In the genomic region with DNA sequence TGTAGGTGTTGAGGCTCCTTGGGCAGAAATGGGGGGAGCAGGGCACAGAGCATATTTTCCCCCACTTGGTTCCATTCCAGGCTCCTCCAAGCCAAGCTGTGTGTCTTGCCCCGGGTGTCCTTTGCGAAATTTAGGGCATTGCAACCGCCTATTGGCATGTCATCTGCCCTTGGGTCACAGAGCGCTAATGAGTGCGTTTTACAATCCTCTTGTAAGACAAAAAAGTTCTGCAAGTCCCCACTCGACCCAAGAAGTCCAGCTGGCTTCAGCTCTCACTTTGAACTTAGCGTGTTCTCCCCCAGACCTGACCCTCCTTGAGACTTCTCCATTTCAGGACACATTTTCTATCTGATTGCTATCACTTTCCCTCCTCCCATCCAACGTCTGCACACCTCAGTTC, we compare ENCODE assay signal across 16 cellular contexts. TPM values are rescaled to one million over a fixed set of nuclear protein-coding genes. Genes with fewer than 3 reads are reported as not detected.
DNase-seq lines count a peak whose midpoint lies in the region; ATAC-seq, FAIRE-seq and TF ChIP-seq lines count a peak whose summit lies in the region.
"Had no signal": no experiment of that assay in that cellular context is flagged by ENCODE, and none has a peak within 500 bp of the region (broad histone marks: within the 10 kb centered on the region; RNA-seq: fewer than 3 reads in every experiment).

No MANE protein-coding gene starts in this region.

- H2AFZ ChIP-seq in smooth muscle cell (ENCODE audit: low read depth), result no peak overlapping the region
- H2AFZ ChIP-seq: GM23248 had no signal

- TF ChIP-seq CTCF in NB4 (IDR thresholded peaks at IDR 0.05; ENCODE audit: low read depth, low read length) (no peak), neutrophil (IDR thresholded peaks at IDR 0.05) (no peak), smooth muscle cell (IDR thresholded peaks at IDR 0.05; ENCODE audit: borderline replicate concordance, insufficient read depth, poor library complexity, severe bottlenecking) (no peak)

- no peaks in the 10 kb centered on the region for H3F3A ChIP-seq in smooth muscle cell (ENCODE audit: low read depth)

- H3K36me3 ChIP-seq in BLaER1 treated with 17β-estradiol and CSF1 and Interleukin-3, amounts not matched to agents 10 nM and 100 nM, result no peaks in the 10 kb centered on the region
- H3K36me3 ChIP-seq in neutrophil, result no peaks in the 10 kb centered on the region
- no peaks in the 10 kb centered on the region for H3K36me3 ChIP-seq in smooth muscle cell (ENCODE audit: low read depth)
- H3K36me3 ChIP-seq: BE2C had no signal

- H3K27me3 ChIP-seq in BLaER1 treated with 17β-estradiol and CSF1 and Interleukin-3, amounts not matched to agents 10 nM and 100 nM, result 0 out of 22 replicates have a peak, but pooled peaks cover 0 to under 1% (median 0%) of the 10 kb centered on the region in 11 experiments
- peaks cover 19% of the 10 kb centered on the region for H3K27me3 ChIP-seq in neutrophil
- peaks cover 4% of the 10 kb centered on the region for H3K27me3 ChIP-seq in smooth muscle cell (ENCODE audit: low read depth)
- H3K27me3 ChIP-seq: BE2C had no signal

- peak; percentile 38 for FAIRE-seq in HTR-8/SVneo (lab: Jason Lieb, UNC)
- FAIRE-seq: A549, H54 had no signal

- H3K4me1 ChIP-seq in BLaER1 treated with 17β-estradiol and CSF1 and Interleukin-3, amounts not matched to agents 10 nM and 100 nM, result peaks cover 83 to 86% (median 84%) of the 10 kb centered on the region in 10 experiments
- H3K4me1 ChIP-seq in neutrophil (ENCODE audit: control insufficient read depth in 1 of 2, insufficient read depth in 1 of 2, low read depth in 1 of 2, low read length in 1 of 2) (peaks cover 38 to 41% of the 10 kb centered on the region in 2 experiments), smooth muscle cell (ENCODE audit: low read depth) (no peaks in the 10 kb centered on the region)
- H3K4me1 ChIP-seq: BE2C had no signal

- WGBS in smooth muscle cell (ENCODE audit: low lambda C conversion rate), result 87% methylated on average over 8 of the region's 8 CpGs

- H3K9me3 ChIP-seq in BLaER1 treated with 17β-estradiol and CSF1 and Interleukin-3, amounts not matched to agents 10 nM and 100 nM (replicated peaks in 1 of 11), result 0 out of 22 replicates have a peak, but pooled peaks cover 0 to 3% (median 0%) of the 10 kb centered on the region in 11 experiments
- no peaks in the 10 kb centered on the region for H3K9me3 ChIP-seq in neutrophil
- no peaks in the 10 kb centered on the region for H3K9me3 ChIP-seq in smooth muscle cell (replicated peaks; ENCODE audit: low read depth)
- H3K9me3 ChIP-seq: A549, BE2C had no signal

- no peaks in the 10 kb centered on the region for H3K79me2 ChIP-seq in smooth muscle cell (ENCODE audit: low read depth)

- H3K4me2 ChIP-seq in BLaER1 treated with 17β-estradiol and CSF1 and Interleukin-3, amounts not matched to agents 10 nM and 100 nM, result peak overlapping the region; percentile 77 to 99 (median 97)
- H3K4me2 ChIP-seq in smooth muscle cell, result no peak overlapping the region
- H3K4me2 ChIP-seq: A549 had no signal

- TF ChIP-seq POLR2A in NB4 (IDR thresholded peaks at IDR 0.05; ENCODE audit: extremely low read depth, insufficient read length), result no peak

- H3K4me3 ChIP-seq in BLaER1 treated with 17β-estradiol and CSF1 and Interleukin-3, amounts not matched to agents 10 nM and 100 nM, result peak overlapping the region in 1 of 10 experiments; percentile 79; a peak in 3 of 20 replicates
- no peak overlapping the region for H3K4me3 ChIP-seq in NB4 (ENCODE audit: low read depth, low read length)
- no peak overlapping the region for H3K4me3 ChIP-seq in neutrophil (ENCODE audit: low read depth in 1 of 2, low read length in 1 of 2)
- H3K4me3 ChIP-seq in smooth muscle cell, result no peak overlapping the region
- H3K4me3 ChIP-seq: A549, GM23248 had no signal

- H4K20me1 ChIP-seq in BLaER1 treated with 17β-estradiol and CSF1 and Interleukin-3, amounts not matched to agents 10 nM and 100 nM, result no peaks in the 10 kb centered on the region
- H4K20me1 ChIP-seq in smooth muscle cell (ENCODE audit: low read depth), result no peaks in the 10 kb centered on the region

- H3K27ac ChIP-seq in BLaER1 treated with 17β-estradiol and CSF1 and Interleukin-3, amounts not matched to agents 10 nM and 100 nM, result peak overlapping the region; percentile 91 to 100 (median 97)
- H3K27ac ChIP-seq in neutrophil (peak overlapping the region; percentile 97), smooth muscle cell (ENCODE audit: low read depth) (no peak overlapping the region)
- H3K27ac ChIP-seq: A549, GM23248 had no signal

- no peak for DNase-seq in HTR-8/SVneo (ENCODE audit: insufficient read length, low spot score)
- DNase-seq in NB4 (ENCODE audit: low read depth), result peak; percentile 51
- no peak for DNase-seq in smooth muscle cell (lab: John Stamatoyannopoulos, UW; ENCODE audit: unreplicated experiment)
- no peak for DNase-seq in NCI-H774 (lab: John Stamatoyannopoulos, UW)
- DNase-seq: BE2C; CD4-positive, CD25-positive, alpha-beta regulatory T cell; GM23248 had no signal

- peak overlapping the region; percentile 84 to 97 (median 92); a peak in 19 of 22 replicates for H3K9ac ChIP-seq in BLaER1 treated with 17β-estradiol and CSF1 and Interleukin-3, amounts not matched to agents 10 nM and 100 nM
- H3K9ac ChIP-seq in smooth muscle cell (ENCODE audit: low read depth), result no peak overlapping the region
- H3K9ac ChIP-seq: GM23248 had no signal

- ATAC-seq in HG03095 (IDR thresholded peaks at IDR 0.05; ENCODE audit: unreplicated experiment), result no peak
- ATAC-seq: A549, HCT116 had no signal

RNA-seq across cellular contexts. Expression of a gene that starts 6.1 kb away (rescaled TPM):
- total RNA-seq in smooth muscle cell, result not detected in 2 replicates
- polyA plus RNA-seq in smooth muscle cell, result not detected in 2 replicates
- total RNA-seq: CD4-positive, CD25-positive, alpha-beta regulatory T cell; Daoy; GM23248 had no signal
- polyA plus RNA-seq: A549; AG04450; CD4-positive, CD25-positive, alpha-beta regulatory T cell; GM23248; IgD-negative memory B cell had no signal
